16 cellular contexts compared by ENCODE assay signal in the genomic region with DNA sequence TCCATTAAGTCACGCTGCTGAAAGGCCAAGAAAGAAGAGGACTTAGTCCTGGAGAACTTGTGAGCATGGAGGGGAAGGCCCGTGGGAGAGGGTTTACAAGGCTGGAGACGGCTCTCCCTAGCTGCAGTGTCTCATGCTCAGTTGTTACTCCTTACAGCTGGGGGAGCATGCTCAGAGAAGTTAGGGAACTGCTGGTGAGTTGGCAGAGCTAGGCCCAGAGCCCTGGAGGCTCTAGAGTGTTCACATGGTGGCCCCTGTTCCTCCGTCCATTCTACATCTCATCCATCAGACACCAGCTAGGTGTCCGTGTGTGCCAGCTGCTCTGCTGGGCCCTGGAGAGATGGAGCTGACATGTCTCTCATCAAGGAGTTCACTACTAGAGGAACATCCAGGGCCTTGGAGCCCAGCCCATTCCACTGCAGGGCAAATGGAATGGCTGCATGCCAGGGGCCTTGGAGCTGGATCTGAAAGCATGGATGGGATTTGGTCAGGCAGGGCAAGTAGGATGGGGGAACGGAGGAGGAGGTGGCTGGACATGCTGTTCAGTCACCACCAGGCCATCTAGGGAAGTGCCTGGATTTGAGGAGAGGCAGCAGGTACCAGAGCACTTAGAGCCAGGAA. TPM values are rescaled to one million over a fixed set of nuclear protein-coding genes. Genes with fewer than 3 reads are reported as not detected.
DNase-seq lines count a peak whose midpoint lies in the region; ATAC-seq, FAIRE-seq and TF ChIP-seq lines count a peak whose summit lies in the region.
"Had no signal": no experiment of that assay in that cellular context is flagged by ENCODE, and none has a peak within 500 bp of the region (broad histone marks: within the 10 kb centered on the region; RNA-seq: fewer than 3 reads in every experiment).

No MANE protein-coding gene starts in this region.

- DNase-seq in BE2C (peak; percentile 49), G401 (ENCODE audit: low spot score) (peak; percentile 33), T-helper 17 cell (no peak), mesenteric fat pad (ENCODE audit: low spot score) (peak; percentile 83), trophoblast cell (no peak), GM12892 (ENCODE audit: insufficient read length) (no peak)
- DNase-seq: effector CD8-positive, alpha-beta T cell; KG1; kidney glomerular epithelial cell; NCI-H1105 treated with DMSO at 0.1 percent for 48 hours; NCI-H774; stimulated activated CD4-positive, alpha-beta T cell treated with anti-CD3 and anti-CD28 coated beads, Interleukin-4, amount 100 ng/mL, for 1 hour; thyroid gland had no signal

- FAIRE-seq in GM12892 (lab: Jason Lieb, UNC), result no peak

- H2AK5ac ChIP-seq in trophoblast cell (ENCODE audit: low read length), result no peak overlapping the region

- no peak overlapping the region for H4K8ac ChIP-seq in trophoblast cell (ENCODE audit: low read depth, low read length)

- H3K36me3 ChIP-seq in BE2C (peaks cover 29% of the 10 kb centered on the region), trophoblast cell (ENCODE audit: control insufficient read depth in 1 of 2, insufficient read depth in 2 of 2, low read length in 2 of 2) (peaks cover 38 to 48% of the 10 kb centered on the region in 2 experiments)

- no peak for TF ChIP-seq POLR2A in GM12892 (IDR thresholded peaks at IDR 0.05; ENCODE audit: low read depth, low read length)

- H3K4me1 Mint-ChIP-seq in T-helper 17 cell, result peaks cover 26% of the 10 kb centered on the region

- no CpG with 5 or more reads among the region's 6 CpGs for WGBS in trophoblast cell (ENCODE audit: extremely low coverage, insufficient coverage, insufficient read length)

- no peaks in the 10 kb centered on the region for H3K79me1 ChIP-seq in trophoblast cell (ENCODE audit: low read length)

- H3K36me3 Mint-ChIP-seq in T-helper 17 cell (ENCODE audit: low read depth), result peaks cover 11% of the 10 kb centered on the region

- no peak overlapping the region for H3K4ac ChIP-seq in trophoblast cell (ENCODE audit: low read depth, low read length)

- ATAC-seq in T-helper 17 cell (no peak), GM19351 (IDR thresholded peaks at IDR 0.05; ENCODE audit: unreplicated experiment) (no peak)

- H3K4me1 ChIP-seq in BE2C, result no peaks in the 10 kb centered on the region
- peaks cover 5% of the 10 kb centered on the region in 2 experiments for H3K4me1 ChIP-seq in trophoblast cell (ENCODE audit: control insufficient read depth in 1 of 2, insufficient read depth in 2 of 2, low read length in 2 of 2)

- H3K4me2 ChIP-seq in trophoblast cell (ENCODE audit: low read length), result no peak overlapping the region
- H3K4me2 ChIP-seq: BLaER1 treated with 17β-estradiol and CSF1 and Interleukin-3, amounts not matched to agents 10 nM and 100 nM had no signal

- no peak overlapping the region for H4K91ac ChIP-seq in trophoblast cell (ENCODE audit: low read depth, low read length)

- H3K4me3 ChIP-seq in BE2C (ENCODE audit: low read depth, low read length) (no peak overlapping the region), trophoblast cell (ENCODE audit: low read depth, low read length) (no peak overlapping the region)
- H3K4me3 ChIP-seq: BLaER1 treated with 17β-estradiol and CSF1 and Interleukin-3, amounts not matched to agents 10 nM and 100 nM; thyroid gland had no signal

- H2BK120ac ChIP-seq in trophoblast cell (ENCODE audit: insufficient read depth, low read length, poor library complexity), result no peak overlapping the region

- H3K18ac ChIP-seq in trophoblast cell (ENCODE audit: low read length), result no peak overlapping the region

- no peak overlapping the region for H2BK5ac ChIP-seq in trophoblast cell (ENCODE audit: low read depth, low read length, poor library complexity)

- in situ Hi-C loops in G401 (cut with HindIII; ENCODE audit: low sequenced_read_pairs), result no loop called here

- H3K9me3 ChIP-seq in BE2C, result no peaks in the 10 kb centered on the region
- H3K9me3 ChIP-seq in T-helper 17 cell (ENCODE audit: control insufficient read depth, low read length, poor library complexity, severe bottlenecking), result no peaks in the 10 kb centered on the region
- peaks cover 2% of the 10 kb centered on the region for H3K9me3 ChIP-seq in trophoblast cell (ENCODE audit: insufficient read depth, low read depth, low read length)
- H3K9me3 ChIP-seq: BLaER1 treated with 17β-estradiol and CSF1 and Interleukin-3, amounts not matched to agents 10 nM and 100 nM; thyroid gland had no signal

- no peak overlapping the region for H3K14ac ChIP-seq in trophoblast cell (ENCODE audit: low read length)

- no peaks in the 10 kb centered on the region for H3K79me2 ChIP-seq in trophoblast cell (ENCODE audit: control insufficient read depth, insufficient read depth, low read length, poor library complexity)

- no peak overlapping the region for H4K12ac ChIP-seq in trophoblast cell (ENCODE audit: low read depth, low read length)

- H3K23ac ChIP-seq in trophoblast cell (ENCODE audit: low read length), result no peak overlapping the region

- no peak overlapping the region for H3K27ac ChIP-seq in trophoblast cell (ENCODE audit: low read depth, low read length)
- H3K27ac ChIP-seq: BLaER1 treated with 17β-estradiol and CSF1 and Interleukin-3, amounts not matched to agents 10 nM and 100 nM; thyroid gland had no signal

- no peak overlapping the region for H3K9ac ChIP-seq in trophoblast cell (ENCODE audit: low read length)
- H3K9ac ChIP-seq: BLaER1 treated with 17β-estradiol and CSF1 and Interleukin-3, amounts not matched to agents 10 nM and 100 nM had no signal

- no peaks in the 10 kb centered on the region for H3K27me3 Mint-ChIP-seq in T-helper 17 cell
- H3K27me3 Mint-ChIP-seq: central memory CD8-positive, alpha-beta T cell had no signal

- TF ChIP-seq CTCF in BE2C (IDR thresholded peaks at IDR 0.05; ENCODE audit: low read depth, low read length), result no peak

- H3K27me3 ChIP-seq in BE2C, result no peaks in the 10 kb centered on the region
- no peaks in the 10 kb centered on the region for H3K27me3 ChIP-seq in trophoblast cell (ENCODE audit: insufficient read depth, low read length)
- H3K27me3 ChIP-seq: BLaER1 treated with 17β-estradiol and CSF1 and Interleukin-3, amounts not matched to agents 10 nM and 100 nM; thyroid gland had no signal

- H3K27ac Mint-ChIP-seq in T-helper 17 cell, result peak overlapping the region; percentile 86

- no peak overlapping the region for H2BK12ac ChIP-seq in trophoblast cell (ENCODE audit: low read length)

- no peak overlapping the region for H2AFZ ChIP-seq in trophoblast cell (ENCODE audit: insufficient read depth, low read length, poor library complexity)

- no peak overlapping the region for H3K4me3 Mint-ChIP-seq in T-helper 17 cell
- H3K4me3 Mint-ChIP-seq: central memory CD8-positive, alpha-beta T cell had no signal

RNA-seq across cellular contexts. Expression of a gene that starts 6.3 kb away (rescaled TPM):
- polyA plus RNA-seq in BE2C (2012; ENCODE audit: insufficient read depth, insufficient read length, low read depth), result 15.8 TPM
- total RNA-seq in G401 (2014; rRNA removed; shearing (Covaris generic)), result 31.5 and 33.5 TPM in 2 replicates
- 10 to 100 TPM; 19.2 to 20.4 TPM for total RNA-seq in T-helper 17 cell
- 14.4 TPM for total RNA-seq in mesenteric fat pad
- 11.4 and 11.5 TPM in 2 replicates for polyA plus RNA-seq in trophoblast cell (2013)
- 8.2 TPM for polyA plus RNA-seq in GM12892 (2012; ENCODE audit: missing spikeins)

RNA-seq across cellular contexts. Expression of a gene that starts 20.8 kb away (rescaled TPM):
- 201 TPM for polyA plus RNA-seq in BE2C (2012; ENCODE audit: insufficient read depth, insufficient read length, low read depth)
- 69.9 and 84.5 TPM in 2 replicates for total RNA-seq in G401 (2014; rRNA removed; shearing (Covaris generic))
- total RNA-seq in T-helper 17 cell (10 to 100 TPM; 29.4 to 37.0 TPM), mesenteric fat pad (51.5 TPM)
- 64.2 and 66.2 TPM in 2 replicates for polyA plus RNA-seq in trophoblast cell (2013)
- polyA plus RNA-seq in GM12892 (2012; ENCODE audit: missing spikeins), result 77.5 TPM

RNA-seq across cellular contexts. Expression of a gene that starts 20.8 kb away (rescaled TPM):
- polyA plus RNA-seq in BE2C (2012; ENCODE audit: insufficient read depth, insufficient read length, low read depth), result 7.6 TPM
- 6.6 and 21.6 TPM in 2 replicates for total RNA-seq in G401 (2014; rRNA removed; shearing (Covaris generic))
- 1 to 10 TPM in 1 of 2 donors, under 1 TPM in 1; 0.55 to 1.3 TPM for total RNA-seq in T-helper 17 cell
- total RNA-seq in mesenteric fat pad, result not detected
- polyA plus RNA-seq in trophoblast cell (2013), result 9.1 and 9.8 TPM in 2 replicates
- polyA plus RNA-seq in GM12892 (2012; ENCODE audit: missing spikeins), result 18.3 TPM

RNA-seq across cellular contexts. Expression of a gene that starts 45.1 kb away (rescaled TPM):
- polyA plus RNA-seq in BE2C (2012; ENCODE audit: insufficient read depth, insufficient read length, low read depth), result 302 TPM
- total RNA-seq in G401 (2014; rRNA removed; shearing (Covaris generic)), result 150 and 182 TPM in 2 replicates
- total RNA-seq in T-helper 17 cell (10 to 100 TPM; 45.2 to 51.9 TPM), mesenteric fat pad (126 TPM)
- 135 and 138 TPM in 2 replicates for polyA plus RNA-seq in trophoblast cell (2013)
- polyA plus RNA-seq in GM12892 (2012; ENCODE audit: missing spikeins), result 33.4 TPM

Comparison
In these comparisons a context has a peak if more than half of its experiments do, and no peak if none do; other contexts are left out.
1. DNase-seq: peak in BE2C (single experiment), G401 (single experiment) and mesenteric fat pad (single experiment); none in T-helper 17 cell (0 of 3), trophoblast cell (0 of 2) and GM12892 (single experiment).